8 cellular contexts compared by ENCODE assay signal in genomic region chr10:35341521-35341920, GRCh38. TPM values are rescaled to one million over a fixed set of nuclear protein-coding genes. Genes with fewer than 3 reads are reported as not detected.
A peak's percentile ranks its signal among the peaks of the same experiment; 100 is the strongest.
DNase-seq lines count a peak whose midpoint lies in the region; ATAC-seq and TF ChIP-seq lines count a peak whose summit lies in the region.

No MANE protein-coding gene starts in this region.

- H3K27ac ChIP-seq in upper lobe of right lung = no peak overlapping the region

- no peaks in the 10 kb centered on the region for H3K9me3 Mint-ChIP-seq in activated CD8-positive, alpha-beta T cell treated with anti-CD3 and anti-CD28 coated beads, Interleukin-2, amount 10 ng/mL, durations not matched to agents 7 days and 5 days (ENCODE audit: insufficient read depth)

- H3K36me3 Mint-ChIP-seq in activated CD8-positive, alpha-beta T cell treated with anti-CD3 and anti-CD28 coated beads, Interleukin-2, amount 10 ng/mL, durations not matched to agents 7 days and 5 days (ENCODE audit: low read depth) = peaks cover 12% of the 10 kb centered on the region

- H3K4me1 ChIP-seq in upper lobe of right lung = peaks cover 42% of the 10 kb centered on the region

- DNase-seq in activated CD8-positive, alpha-beta T cell treated with anti-CD3 and anti-CD28 coated beads, Interleukin-2, amount 10 ng/mL, durations not matched to agents 7 days and 5 days = peak; percentile 46
- DNase-seq in GM03348 (ENCODE audit: low spot score) (no peak), upper lobe of right lung (no peak), cerebellar cortex (ENCODE audit: low spot score) (no peak), DMS 273 (lab: John Stamatoyannopoulos, UW; ENCODE audit: unreplicated experiment) (no peak)

- H3K4me1 Mint-ChIP-seq in activated CD8-positive, alpha-beta T cell treated with anti-CD3 and anti-CD28 coated beads, Interleukin-2, amount 10 ng/mL, durations not matched to agents 7 days and 5 days (ENCODE audit: low read depth) = peaks cover 62% of the 10 kb centered on the region

- intact Hi-C loops in upper lobe of right lung (cut with DNase I) = no loop called here

- no peaks in the 10 kb centered on the region for H3K9me3 ChIP-seq in upper lobe of right lung

- POLR2A ChIA-PET in activated CD8-positive, alpha-beta T cell treated with anti-CD3 and anti-CD28 coated beads, Interleukin-2, amount 10 ng/mL, durations not matched to agents 7 days and 5 days (lab: Charles Lee) = interaction anchor here (0.9 to 1.0 kb wide), 2 partner anchors 10 to 215 kb away, joined by 3 read pairs; partner anchors contain the start of gene CREM

- no peak for TF ChIP-seq CTCF in upper lobe of right lung (IDR thresholded peaks at IDR 0.05)

- H3K4me3 ChIP-seq in GM08714 (ENCODE audit: low read length) = 0 out of 2 replicates have a peak overlapping the region, but pooled peaks have one; percentile 62
- no peak overlapping the region for H3K4me3 ChIP-seq in upper lobe of right lung

- H3K36me3 ChIP-seq in upper lobe of right lung = no peaks in the 10 kb centered on the region

- CTCF ChIA-PET in activated CD8-positive, alpha-beta T cell treated with anti-CD3 and anti-CD28 coated beads, Interleukin-2, amount 10 ng/mL, durations not matched to agents 7 days and 5 days (lab: Charles Lee) = interaction anchor here (0.9 to 2.3 kb wide), 5 partner anchors 10 to 222 kb away, joined by 3 to 9 read pairs (median 3); no protein-coding TSS in a partner anchor

- no peaks in the 10 kb centered on the region for H3K27me3 ChIP-seq in upper lobe of right lung

- ATAC-seq in GM19351 (IDR thresholded peaks at IDR 0.05; ENCODE audit: unreplicated experiment) (peak; percentile 75), HG03045 (IDR thresholded peaks at IDR 0.05; ENCODE audit: unreplicated experiment) (peak; percentile 67), upper lobe of right lung (no peak)
- peak; percentile 69 for ATAC-seq in activated CD8-positive, alpha-beta T cell treated with anti-CD3 and anti-CD28 coated beads, Interleukin-2, amount 10 ng/mL, durations not matched to agents 7 days and 5 days

- no peaks in the 10 kb centered on the region for H3K27me3 Mint-ChIP-seq in activated CD8-positive, alpha-beta T cell treated with anti-CD3 and anti-CD28 coated beads, Interleukin-2, amount 10 ng/mL, durations not matched to agents 7 days and 5 days (ENCODE audit: low read depth)

- H3K4me3 Mint-ChIP-seq in activated CD8-positive, alpha-beta T cell treated with anti-CD3 and anti-CD28 coated beads, Interleukin-2, amount 10 ng/mL, durations not matched to agents 7 days and 5 days = peak overlapping the region; percentile 36

- peak overlapping the region; percentile 73 for H3K27ac Mint-ChIP-seq in activated CD8-positive, alpha-beta T cell treated with anti-CD3 and anti-CD28 coated beads, Interleukin-2, amount 10 ng/mL, durations not matched to agents 7 days and 5 days

RNA-seq across cellular contexts. Expression of gene CCNY, which starts 5.2 kb away (rescaled TPM):
- 10 to 100 TPM; 55.6 to 64.1 TPM for total RNA-seq in activated CD8-positive, alpha-beta T cell treated with anti-CD3 and anti-CD28 coated beads, Interleukin-2, amount 10 ng/mL, durations not matched to agents 7 days and 5 days
- total RNA-seq in upper lobe of right lung = 85.4 TPM
